In the genomic region with DNA sequence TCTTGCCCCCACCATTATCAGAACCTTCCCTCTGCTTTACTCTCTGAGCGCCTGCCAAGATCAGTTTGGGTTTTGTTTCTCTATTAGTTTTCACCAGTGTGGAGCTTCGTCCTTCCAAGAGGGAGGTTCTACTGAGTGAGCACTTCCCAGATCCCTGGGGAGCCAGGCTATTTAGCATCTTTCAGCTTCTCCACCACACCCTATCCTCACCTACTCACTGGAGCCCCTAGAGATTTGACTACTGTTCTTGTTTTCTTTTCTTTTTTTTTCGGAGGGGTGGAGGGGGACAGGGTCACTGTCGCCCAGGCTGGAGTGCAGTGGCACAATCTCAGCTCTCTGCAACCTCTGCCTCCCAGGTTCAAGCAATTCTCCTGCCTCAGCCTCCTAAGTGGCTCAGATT, we compare ENCODE assay signal across 15 cellular contexts. TPM values are rescaled to one million over a fixed set of nuclear protein-coding genes. Genes with fewer than 3 reads are reported as not detected.
"Had no signal": no experiment of that assay in that cellular context is flagged by ENCODE, and none has a peak within 500 bp of the region (broad histone marks: within the 10 kb centered on the region; RNA-seq: fewer than 3 reads in every experiment).

No MANE protein-coding gene starts in this region.

RNA-seq across cellular contexts. Expression of a gene that starts 13.0 kb away (rescaled TPM):
- total RNA-seq: activated CD4-positive, alpha-beta T cell treated with anti-CD3 and anti-CD28 coated beads, Interleukin-2, amount 10 ng/mL, durations not matched to agents 24 days and 14 days; activated CD8-positive, alpha-beta memory T cell treated with anti-CD3 and anti-CD28 coated beads for 36 hours; activated CD8-positive, alpha-beta T cell treated with anti-CD3 and anti-CD28 coated beads for 36 hours; activated naive CD8-positive, alpha-beta T cell treated with anti-CD3 and anti-CD28 coated beads for 36 hours; activated T-cell treated with anti-CD3 and anti-CD28 coated beads, Interleukin-2, amount 50 U/mL, for 72 hours; activated T-helper 17 cell treated with anti-CD3 and anti-CD28 coated beads, Interleukin-2, amount 50 U/mL, for 72 hours; ascending aorta; breast epithelium; cardiac septum; LHCN-M2; OCI-LY7; Right ventricle myocardium superior; T-helper 1 cell treated with Interleukin-12 subunit alpha and Interleukin-12 subunit beta and Interleukin-4 antibody, amounts not matched to agents 30 ng/mL and 1 ng/mL, for 36 hours; T-helper 2 cell treated with Interferon-gamma antibody and Interleukin-4, amounts not matched to agents 100 ng/mL and 5 ng/mL, for 36 hours had no signal
- polyA plus RNA-seq: adipose tissue had no signal

RNA-seq across cellular contexts. Expression of a gene that starts 15.9 kb away (rescaled TPM):
- total RNA-seq: LHCN-M2 had no signal

RNA-seq across cellular contexts. Expression of a gene that starts 21.6 kb away (rescaled TPM):
- total RNA-seq: activated CD8-positive, alpha-beta memory T cell treated with anti-CD3 and anti-CD28 coated beads for 36 hours; activated CD8-positive, alpha-beta T cell treated with anti-CD3 and anti-CD28 coated beads for 36 hours; activated naive CD8-positive, alpha-beta T cell treated with anti-CD3 and anti-CD28 coated beads for 36 hours; activated T-helper 17 cell treated with anti-CD3 and anti-CD28 coated beads, Interleukin-2, amount 50 U/mL, for 72 hours; ascending aorta; LHCN-M2; OCI-LY7; T-helper 1 cell treated with Interleukin-12 subunit alpha and Interleukin-12 subunit beta and Interleukin-4 antibody, amounts not matched to agents 30 ng/mL and 1 ng/mL, for 36 hours; T-helper 2 cell treated with Interferon-gamma antibody and Interleukin-4, amounts not matched to agents 100 ng/mL and 5 ng/mL, for 36 hours had no signal
